In genomic region chr4:7769936-7770674, GRCh38 we compare ENCODE assay signal across 10 cellular contexts.
A peak's percentile ranks its signal among the peaks of the same experiment; 100 is the strongest.
DNase-seq lines count a peak whose midpoint lies in the region; ATAC-seq and TF ChIP-seq lines count a peak whose summit lies in the region.
"Had no signal": no experiment of that assay in that cellular context is flagged by ENCODE, and none has a peak within 500 bp of the region (broad histone marks: within the 10 kb centered on the region; RNA-seq: fewer than 3 reads in every experiment).

No MANE protein-coding gene starts in this region.

- DNase-seq in AG09319 (ENCODE audit: extremely low read depth, low read depth) (no peak), GM23338 (ENCODE audit: low spot score) (peak; percentile 61), iPS DF 6.9 (ENCODE audit: low read depth, low spot score) (peak; percentile 9), NCI-H510A (lab: John Stamatoyannopoulos, UW) (no peak), omental fat pad (ENCODE audit: low spot score) (no peak), NCI-H748 treated with DMSO at 0.1 percent for 48 hours (lab: John Stamatoyannopoulos, UW) (no peak)
- no peak for DNase-seq in activated T-helper 1 cell treated with anti-CD3 and anti-CD28 coated beads, Interleukin-12 subunit alpha, Interleukin-12 subunit beta, Interleukin-2, Interleukin-4 antibody, amounts not matched to agents 30 ng/mL and 10 ng/mL and 1 ng/mL, durations not matched to agents 14 hours and 24 hours and 36 hours (ENCODE audit: low spot score)
- DNase-seq: activated naive CD8-positive, alpha-beta T cell treated with anti-CD3 and anti-CD28 coated beads, Interleukin-2, amount 10 ng/mL, durations not matched to agents 7 days and 5 days had no signal

- no peaks in the 10 kb centered on the region for H3K9me3 Mint-ChIP-seq in GM23338
- H3K9me3 Mint-ChIP-seq in activated T-helper 1 cell treated with anti-CD3 and anti-CD28 coated beads, Interleukin-12 subunit alpha, Interleukin-12 subunit beta, Interleukin-2, Interleukin-4 antibody, amounts not matched to agents 30 ng/mL and 10 ng/mL and 1 ng/mL, durations not matched to agents 14 hours and 24 hours and 36 hours = no peaks in the 10 kb centered on the region
- H3K9me3 Mint-ChIP-seq: activated naive CD8-positive, alpha-beta T cell treated with anti-CD3 and anti-CD28 coated beads, Interleukin-2, amount 10 ng/mL, durations not matched to agents 7 days and 5 days had no signal

- ATAC-seq in GM23338 (peak; percentile 57), GM18517 (IDR thresholded peaks at IDR 0.05; ENCODE audit: unreplicated experiment) (no peak), omental fat pad (ENCODE audit: low FRiP score) (no peak)

- H3K9me2 ChIP-seq in GM23338 (ENCODE audit: insufficient read depth) = no peaks in the 10 kb centered on the region

- H3K27me3 ChIP-seq in GM23338 (ENCODE audit: insufficient read depth) = no peaks in the 10 kb centered on the region
- H3K27me3 ChIP-seq in iPS DF 6.9 (ENCODE audit: control insufficient read depth, insufficient read depth, low read length) = no peaks in the 10 kb centered on the region

- H3K4me1 ChIP-seq in GM23338 (ENCODE audit: insufficient read depth) = peaks cover 2% of the 10 kb centered on the region; the same call in 1 of the 2 replicates
- no peaks in the 10 kb centered on the region for H3K4me1 ChIP-seq in iPS DF 6.9 (ENCODE audit: control insufficient read depth, insufficient read depth, low read length)

- H3K27me3 Mint-ChIP-seq in GM23338 (ENCODE audit: insufficient read depth, low read depth, poor library complexity) = peaks cover 18% of the 10 kb centered on the region
- H3K27me3 Mint-ChIP-seq in activated T-helper 1 cell treated with anti-CD3 and anti-CD28 coated beads, Interleukin-12 subunit alpha, Interleukin-12 subunit beta, Interleukin-2, Interleukin-4 antibody, amounts not matched to agents 30 ng/mL and 10 ng/mL and 1 ng/mL, durations not matched to agents 14 hours and 24 hours and 36 hours (ENCODE audit: insufficient read depth) = peaks cover 2% of the 10 kb centered on the region

- no peaks in the 10 kb centered on the region for H3F3A ChIP-seq in GM23338 (replicated peaks; ENCODE audit: low read depth)

- H3K4me1 Mint-ChIP-seq in GM23338 = peaks cover 43% of the 10 kb centered on the region
- peaks cover 22% of the 10 kb centered on the region for H3K4me1 Mint-ChIP-seq in activated T-helper 1 cell treated with anti-CD3 and anti-CD28 coated beads, Interleukin-12 subunit alpha, Interleukin-12 subunit beta, Interleukin-2, Interleukin-4 antibody, amounts not matched to agents 30 ng/mL and 10 ng/mL and 1 ng/mL, durations not matched to agents 14 hours and 24 hours and 36 hours (ENCODE audit: low read depth)

- H3K4me3 ChIP-seq in GM23338 (no peak overlapping the region), iPS DF 6.9 (ENCODE audit: low read length) (no peak overlapping the region)
- H3K4me3 ChIP-seq: skin epidermis had no signal

- H3K79me2 ChIP-seq in GM23338 (replicated peaks; ENCODE audit: insufficient read depth) = no peaks in the 10 kb centered on the region

- H3K4me2 ChIP-seq in GM23338 = no peak overlapping the region

- intact Hi-C loops in activated T-helper 1 cell treated with anti-CD3 and anti-CD28 coated beads, Interleukin-12 subunit alpha, Interleukin-12 subunit beta, Interleukin-2, Interleukin-4 antibody, amounts not matched to agents 30 ng/mL and 10 ng/mL and 1 ng/mL, durations not matched to agents 14 hours and 24 hours and 36 hours (cut with micrococcal nuclease) = loop anchor here (1.0 kb wide), 2 partner anchors 32 to 217 kb away; no protein-coding TSS in a partner anchor

- peak overlapping the region; percentile 3; the same call in 1 of the 3 replicates for H3K4me3 Mint-ChIP-seq in GM23338
- H3K4me3 Mint-ChIP-seq in activated T-helper 1 cell treated with anti-CD3 and anti-CD28 coated beads, Interleukin-12 subunit alpha, Interleukin-12 subunit beta, Interleukin-2, Interleukin-4 antibody, amounts not matched to agents 30 ng/mL and 10 ng/mL and 1 ng/mL, durations not matched to agents 14 hours and 24 hours and 36 hours = no peak overlapping the region

- H2AFZ ChIP-seq in GM23338 = no peak overlapping the region

- H3K36me3 ChIP-seq in GM23338 (ENCODE audit: insufficient read depth) = no peaks in the 10 kb centered on the region
- 0 out of 2 replicates have a peak, but pooled peaks cover 7% of the 10 kb centered on the region for H3K36me3 ChIP-seq in iPS DF 6.9 (ENCODE audit: control insufficient read depth, insufficient read depth, low read length)

- peaks cover 28% of the 10 kb centered on the region for H3K36me3 Mint-ChIP-seq in GM23338 (ENCODE audit: low read depth)
- H3K36me3 Mint-ChIP-seq in activated T-helper 1 cell treated with anti-CD3 and anti-CD28 coated beads, Interleukin-12 subunit alpha, Interleukin-12 subunit beta, Interleukin-2, Interleukin-4 antibody, amounts not matched to agents 30 ng/mL and 10 ng/mL and 1 ng/mL, durations not matched to agents 14 hours and 24 hours and 36 hours (ENCODE audit: low read depth) = peaks cover 10% of the 10 kb centered on the region
- H3K36me3 Mint-ChIP-seq: activated naive CD8-positive, alpha-beta T cell treated with anti-CD3 and anti-CD28 coated beads, Interleukin-2, amount 10 ng/mL, durations not matched to agents 7 days and 5 days had no signal

- no peaks in the 10 kb centered on the region for H3K9me3 ChIP-seq in iPS DF 6.9 (ENCODE audit: control insufficient read depth, insufficient read depth, low read length)

- H3K27ac ChIP-seq in GM23338 (ENCODE audit: low read depth) (no peak overlapping the region), iPS DF 6.9 (ENCODE audit: low read length) (no peak overlapping the region)
- H3K27ac ChIP-seq: skin epidermis had no signal

- H4K20me1 ChIP-seq in GM23338 (replicated peaks; ENCODE audit: insufficient read depth) = no peaks in the 10 kb centered on the region

- peak overlapping the region; percentile 19; the same call in 1 of the 2 replicates for H3K27ac Mint-ChIP-seq in GM23338
- H3K27ac Mint-ChIP-seq in activated T-helper 1 cell treated with anti-CD3 and anti-CD28 coated beads, Interleukin-12 subunit alpha, Interleukin-12 subunit beta, Interleukin-2, Interleukin-4 antibody, amounts not matched to agents 30 ng/mL and 10 ng/mL and 1 ng/mL, durations not matched to agents 14 hours and 24 hours and 36 hours = peak overlapping the region; percentile 19

- TF ChIP-seq CTCF in AG09319 (IDR thresholded peaks at IDR 0.05; ENCODE audit: low read depth, low read length) = peak; percentile 57
- TF ChIP-seq CTCF in GM23338 (conservative IDR thresholded peaks at IDR 0.05; ENCODE audit: low read depth in 2 of 2) = peak; percentile 64 to 75
- no peak for TF ChIP-seq CTCF in omental fat pad (IDR thresholded peaks at IDR 0.05)

- WGBS in iPS DF 6.9 (ENCODE audit: insufficient coverage, insufficient read length) = no CpG with 5 or more reads among the region's 16 CpGs

TF ChIP-seq in GM23338, 12 proteins besides CTCF, POLR2A, EP300 and RAD21 (continues in another document):
- TF ChIP-seq STAT1 (IDR thresholded peaks at IDR 0.05; ENCODE audit: unreplicated experiment) (no peak), CREB1 (CRISPR knock-in tag; IDR thresholded peaks at IDR 0.05; ENCODE audit: low read depth) (no peak), EZH2 (IDR thresholded peaks at IDR 0.05; ENCODE audit: low read depth, unreplicated experiment) (no peak), ZNF114 (CRISPR knock-in tag; IDR thresholded peaks at IDR 0.05) (no peak), POLR2AphosphoS5 (IDR thresholded peaks at IDR 0.05; ENCODE audit: low read depth) (no peak), NANOG (IDR thresholded peaks at IDR 0.05; ENCODE audit: borderline replicate concordance) (no peak)

Comparison
In these comparisons a context has a peak if more than half of its experiments do, and no peak if none do; other contexts are left out.
1. DNase-seq: peak in GM23338 (single experiment) and iPS DF 6.9 (single experiment); none in AG09319 (single experiment), activated T-helper 1 cell treated with anti-CD3 and anti-CD28 coated beads, Interleukin-12 subunit alpha, Interleukin-12 subunit beta, Interleukin-2, Interleukin-4 antibody, amounts not matched to agents 30 ng/mL and 10 ng/mL and 1 ng/mL, durations not matched to agents 14 hours and 24 hours and 36 hours (single experiment), NCI-H510A (single experiment), omental fat pad (single experiment) and NCI-H748 treated with DMSO at 0.1 percent for 48 hours (single experiment).
2. CTCF ChIP-seq: peak in AG09319 (single experiment) and GM23338 (2 of 2); none in omental fat pad (0 of 3).